In the genomic region with DNA sequence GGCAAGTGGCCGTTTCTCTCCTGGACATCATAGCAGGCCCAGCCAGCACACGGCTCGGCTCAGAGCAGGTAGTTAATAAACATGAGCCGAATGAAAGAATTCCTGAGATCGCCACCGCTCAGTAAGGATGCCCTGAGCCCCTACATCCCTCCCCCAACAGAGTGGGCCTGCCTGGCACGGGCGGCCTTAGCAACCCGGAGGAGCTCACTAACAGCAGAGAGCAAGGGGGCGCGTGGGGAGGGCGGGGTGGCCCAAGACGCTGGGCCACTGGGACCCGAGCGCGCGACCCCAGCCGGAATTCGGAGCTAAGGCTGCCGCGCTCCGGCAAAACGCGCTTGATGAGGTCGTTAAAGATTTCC, we compare ENCODE assay signal across 8 cellular contexts. TPM values are rescaled to one million over a fixed set of nuclear protein-coding genes. Genes with fewer than 3 reads are reported as not detected.
DNase-seq lines count a peak whose midpoint lies in the region; ATAC-seq and TF ChIP-seq lines count a peak whose summit lies in the region.
"Had no signal": no experiment of that assay in that cellular context is flagged by ENCODE, and none has a peak within 500 bp of the region (broad histone marks: within the 10 kb centered on the region; RNA-seq: fewer than 3 reads in every experiment).

No MANE protein-coding gene starts in this region.

- peak overlapping the region; percentile 89 for H3K4me3 Mint-ChIP-seq in GM23338
- H3K4me3 Mint-ChIP-seq in stimulated activated naive B cell treated with anti-CD40 and anti-IgM and Interleukin-4, amounts not matched to agents 10 μg/mL and 1 μg/mL and 100 μg/mL, for 72 hours: peak overlapping the region; percentile 50 to 63

- TF ChIP-seq CTCF in GM23338 (conservative IDR thresholded peaks at IDR 0.05; ENCODE audit: low read depth in 2 of 2) (no peak), adrenal gland (IDR thresholded peaks at IDR 0.05) (no peak)

- no peaks in the 10 kb centered on the region for H3K36me3 ChIP-seq in GM23338 (ENCODE audit: insufficient read depth)
- no peaks in the 10 kb centered on the region for H3K36me3 ChIP-seq in adrenal gland (replicated peaks in 1 of 2)
- H3K36me3 ChIP-seq in iPS DF 6.9 (ENCODE audit: control insufficient read depth, insufficient read depth, low read length): no peaks in the 10 kb centered on the region

- H3K9me2 ChIP-seq in GM23338 (ENCODE audit: insufficient read depth): no peaks in the 10 kb centered on the region

- WGBS in adrenal gland, 4 donors: 2 to 3% (median 2%) methylated on average over 6 to 25 of the region's 25 CpGs
- no CpG with 5 or more reads among the region's 25 CpGs for WGBS in iPS DF 6.9 (ENCODE audit: insufficient coverage, insufficient read length)

- H3K9me3 ChIP-seq in adrenal gland (replicated peaks in 1 of 3) (no peaks in the 10 kb centered on the region), iPS DF 6.9 (ENCODE audit: control insufficient read depth, insufficient read depth, low read length) (no peaks in the 10 kb centered on the region)

- H3K27ac ChIP-seq in GM23338 (ENCODE audit: low read depth) (peak overlapping the region; percentile 82; the same call in 1 of the 2 replicates), adrenal gland (peak overlapping the region in 4 of 5 donors; percentile 40 to 73 (median 56)), iPS DF 6.9 (ENCODE audit: low read length) (no peak overlapping the region)

- H3K4me1 Mint-ChIP-seq in GM23338: peaks cover 40% of the 10 kb centered on the region
- H3K4me1 Mint-ChIP-seq in stimulated activated naive B cell treated with anti-CD40 and anti-IgM and Interleukin-4, amounts not matched to agents 10 μg/mL and 1 μg/mL and 100 μg/mL, for 72 hours: peaks cover 17 to 19% of the 10 kb centered on the region in 2 donors

- DNase-seq in GM23338 (ENCODE audit: low spot score): no peak
- DNase-seq in adrenal gland: peak in 1 of 7 donors; percentile 8
- DNase-seq in iPS DF 6.9 (ENCODE audit: low read depth, low spot score): no peak
- DNase-seq in stimulated activated naive B cell treated with anti-CD40 and anti-IgM and Interleukin-4, amounts not matched to agents 10 μg/mL and 1 μg/mL and 100 μg/mL, for 72 hours: no peak
- no peak for DNase-seq in SW 1271 (lab: John Stamatoyannopoulos, UW)

- no peak for TF ChIP-seq POLR2A in adrenal gland (IDR thresholded peaks at IDR 0.05)
- no peak for TF ChIP-seq POLR2A in GM18505 (IDR thresholded peaks at IDR 0.05; ENCODE audit: borderline replicate concordance, extremely low read depth, insufficient read depth, insufficient read length)

- H4K20me1 ChIP-seq in GM23338 (replicated peaks; ENCODE audit: insufficient read depth): no peaks in the 10 kb centered on the region

- H3K4me2 ChIP-seq in GM23338: peak overlapping the region; percentile 92

- peak overlapping the region; percentile 73 for H3K27ac Mint-ChIP-seq in GM23338
- H3K27ac Mint-ChIP-seq in stimulated activated naive B cell treated with anti-CD40 and anti-IgM and Interleukin-4, amounts not matched to agents 10 μg/mL and 1 μg/mL and 100 μg/mL, for 72 hours: peak overlapping the region; percentile 74

- H3K27me3 Mint-ChIP-seq in GM23338 (ENCODE audit: insufficient read depth, low read depth, poor library complexity): peaks cover 8% of the 10 kb centered on the region
- peaks cover 49 to 57% of the 10 kb centered on the region in 2 donors for H3K27me3 Mint-ChIP-seq in stimulated activated naive B cell treated with anti-CD40 and anti-IgM and Interleukin-4, amounts not matched to agents 10 μg/mL and 1 μg/mL and 100 μg/mL, for 72 hours

- H3K9me3 Mint-ChIP-seq in GM23338: no peaks in the 10 kb centered on the region
- peaks cover 7 to 9% of the 10 kb centered on the region in 2 donors for H3K9me3 Mint-ChIP-seq in stimulated activated naive B cell treated with anti-CD40 and anti-IgM and Interleukin-4, amounts not matched to agents 10 μg/mL and 1 μg/mL and 100 μg/mL, for 72 hours

- H3K4me1 ChIP-seq in GM23338 (ENCODE audit: insufficient read depth) (peaks cover 39% of the 10 kb centered on the region), adrenal gland (replicated peaks in 1 of 2) (peaks cover 5% of the 10 kb centered on the region in 2 donors), iPS DF 6.9 (ENCODE audit: control insufficient read depth, insufficient read depth, low read length) (peaks cover 1% of the 10 kb centered on the region; the same call in 1 of the 2 replicates)

- H3K27me3 ChIP-seq in GM23338 (ENCODE audit: insufficient read depth) (peaks cover 12% of the 10 kb centered on the region; the same call in 1 of the 2 replicates), adrenal gland (no peaks in the 10 kb centered on the region), iPS DF 6.9 (ENCODE audit: control insufficient read depth, insufficient read depth, low read length) (no peaks in the 10 kb centered on the region)

- H3K4me3 ChIP-seq in GM23338 (peak overlapping the region; percentile 75), adrenal gland (peak overlapping the region; percentile 37 to 75 (median 72)), iPS DF 6.9 (ENCODE audit: low read length) (peak overlapping the region; percentile 51; the same call in 1 of the 2 replicates)
- H3K4me3 ChIP-seq: K562 had no signal

- peaks cover 7% of the 10 kb centered on the region; the same call in 1 of the 2 replicates for H3F3A ChIP-seq in GM23338 (replicated peaks; ENCODE audit: low read depth)

- H3K79me2 ChIP-seq in GM23338 (replicated peaks; ENCODE audit: insufficient read depth): no peaks in the 10 kb centered on the region

- no peaks in the 10 kb centered on the region for H3K36me3 Mint-ChIP-seq in GM23338 (ENCODE audit: low read depth)
- H3K36me3 Mint-ChIP-seq in stimulated activated naive B cell treated with anti-CD40 and anti-IgM and Interleukin-4, amounts not matched to agents 10 μg/mL and 1 μg/mL and 100 μg/mL, for 72 hours: no peaks in the 10 kb centered on the region

- ATAC-seq in GM23338 (peak; percentile 44), HG02623 (IDR thresholded peaks at IDR 0.05; ENCODE audit: unreplicated experiment) (no peak), GM18505 (IDR thresholded peaks at IDR 0.05; ENCODE audit: unreplicated experiment) (no peak)
- ATAC-seq in stimulated activated naive B cell treated with anti-CD40 and anti-IgM and Interleukin-4, amounts not matched to agents 10 μg/mL and 1 μg/mL and 100 μg/mL, for 72 hours (replicated peaks): peak in 1 of 2 donors; percentile 24
- ATAC-seq: K562 had no signal

- intact Hi-C loops in adrenal gland (cut with DNase I): no loop called here

- peak overlapping the region; percentile 97 for H2AFZ ChIP-seq in GM23338

TF ChIP-seq in GM23338, 12 proteins besides CTCF, POLR2A, EP300 and RAD21:
- no peak for TF ChIP-seq EZH2 (IDR thresholded peaks at IDR 0.05; ENCODE audit: low read depth, unreplicated experiment)

RNA-seq across cellular contexts. Expression of a gene that starts 0.4 kb away (rescaled TPM):
- total RNA-seq in GM23338 (2014; rRNA removed; shearing (Covaris generic)): 0.04 and 0.24 TPM in 2 replicates
- 0.44 and 0.59 TPM in 2 replicates for polyA plus RNA-seq in GM23338 (2016; fragmentation: Nextera tagmentation; extraction: Ambion mirVana)
- total RNA-seq in adrenal gland: 1 to 10 TPM in 3 of 8 donors, under 1 TPM in 4, not detected in 1; 0.11 to 6.8 (median 0.83) TPM
- polyA plus RNA-seq in adrenal gland: under 1 TPM; 0.24 to 0.42 (median 0.37) TPM
- total RNA-seq: K562 had no signal
